In the genomic region with DNA sequence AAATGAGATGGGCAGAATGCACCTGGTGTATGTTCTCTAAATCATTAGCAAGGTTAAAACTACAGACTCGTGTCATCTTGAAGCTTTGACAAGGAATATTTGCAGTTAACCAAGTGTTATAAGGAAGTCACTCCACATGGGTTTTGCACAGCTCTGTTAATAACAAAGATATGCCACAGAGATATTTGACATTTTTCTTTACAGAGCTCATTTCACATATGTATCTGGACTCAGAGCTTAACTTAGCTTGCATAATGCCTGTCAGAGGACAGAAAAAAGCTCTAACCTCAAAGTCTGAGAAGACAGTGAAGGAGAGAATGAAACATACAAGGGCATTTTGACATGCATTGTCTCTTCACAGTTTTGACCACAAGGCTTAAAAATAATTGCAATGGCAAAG, we compare ENCODE assay signal across 1 cellular context.
TF ChIP-seq lines count a peak whose summit lies in the region.

No MANE protein-coding gene starts in this region.

TF ChIP-seq in IMR-90, 13 proteins besides CTCF, POLR2A, EP300 and RAD21 (continued from another document):
- TF ChIP-seq NFE2L2 (IDR thresholded peaks at IDR 0.05; ENCODE audit: low read depth, low read length) (no peak), SMC3 (IDR thresholded peaks at IDR 0.05; ENCODE audit: low read depth, low read length) (no peak), CEBPB (IDR thresholded peaks at IDR 0.05; ENCODE audit: low read depth, low read length) (no peak), MAZ (IDR thresholded peaks at IDR 0.05; ENCODE audit: borderline replicate concordance, low read depth, low read length) (no peak), FOS (IDR thresholded peaks at IDR 0.05; ENCODE audit: low read depth, low read length) (no peak), MAFK (IDR thresholded peaks at IDR 0.05; ENCODE audit: low read depth, low read length) (no peak), MXI1 (IDR thresholded peaks at IDR 0.05; ENCODE audit: borderline replicate concordance, low read depth, low read length) (no peak)
- TF ChIP-seq, protein P1, sequence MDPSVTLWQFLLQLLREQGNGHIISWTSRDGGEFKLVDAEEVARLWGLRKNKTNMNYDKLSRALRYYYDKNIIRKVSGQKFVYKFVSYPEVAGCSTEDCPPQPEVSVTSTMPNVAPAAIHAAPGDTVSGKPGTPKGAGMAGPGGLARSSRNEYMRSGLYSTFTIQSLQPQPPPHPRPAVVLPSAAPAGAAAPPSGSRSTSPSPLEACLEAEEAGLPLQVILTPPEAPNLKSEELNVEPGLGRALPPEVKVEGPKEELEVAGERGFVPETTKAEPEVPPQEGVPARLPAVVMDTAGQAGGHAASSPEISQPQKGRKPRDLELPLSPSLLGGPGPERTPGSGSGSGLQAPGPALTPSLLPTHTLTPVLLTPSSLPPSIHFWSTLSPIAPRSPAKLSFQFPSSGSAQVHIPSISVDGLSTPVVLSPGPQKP (IDR thresholded peaks at IDR 0.05; ENCODE audit: borderline replicate concordance, low read depth, low read length): no peak
